In the genomic region with DNA sequence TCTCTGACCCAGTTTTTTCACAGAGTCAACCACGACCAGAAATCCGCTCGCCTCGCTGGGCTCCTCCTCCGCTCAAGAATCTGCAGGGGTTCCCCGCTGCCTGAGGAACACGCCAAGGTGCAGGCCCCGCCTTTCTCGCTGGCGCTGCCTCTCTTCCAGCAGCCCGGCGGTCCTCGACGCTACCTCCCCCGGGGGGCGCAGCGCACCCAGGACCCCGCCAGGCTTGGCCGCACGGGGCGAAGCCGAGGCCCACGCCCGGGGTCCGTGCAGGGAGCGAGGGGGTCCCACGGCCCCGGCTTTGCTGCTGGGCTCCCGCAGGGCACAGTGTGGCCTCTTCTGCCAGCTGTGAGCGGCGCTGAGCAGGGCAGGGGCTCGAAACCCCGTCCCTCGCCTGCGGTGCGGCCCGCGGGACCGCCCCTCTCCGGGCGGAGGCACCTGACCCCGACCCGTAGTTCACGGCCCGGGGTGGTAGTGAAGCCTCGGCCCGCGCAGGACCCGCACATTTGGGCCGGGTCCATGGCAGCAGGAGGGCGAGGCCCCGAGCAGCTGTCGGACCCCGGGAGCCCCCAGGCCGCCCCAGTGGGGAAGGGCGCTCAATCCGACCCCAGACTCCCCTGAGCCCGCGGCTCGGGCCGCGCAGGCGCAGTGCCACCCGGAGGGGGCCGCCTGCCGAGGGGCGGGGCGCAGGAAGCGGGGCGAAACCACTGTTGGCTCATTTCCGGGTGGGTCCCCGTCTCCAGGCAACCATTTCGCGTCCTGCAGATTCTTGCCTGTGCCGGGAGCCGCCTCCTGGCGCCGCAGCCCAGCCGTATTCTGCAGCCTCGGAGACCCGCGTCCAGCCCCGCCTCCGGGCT, we compare ENCODE assay signal across 8 cellular contexts. TPM values are rescaled to one million over a fixed set of nuclear protein-coding genes. Genes with fewer than 3 reads are reported as not detected.
DNase-seq lines count a peak whose midpoint lies in the region; ATAC-seq and TF ChIP-seq lines count a peak whose summit lies in the region.

No MANE protein-coding gene starts in this region.

- intact Hi-C loops in activated T-helper 2 cell treated with anti-CD3 and anti-CD28 coated beads, Interferon-gamma antibody, Interleukin-2, Interleukin-4, amounts not matched to agents 10 μg/mL and 5 μg/mL and 100 μg/mL, durations not matched to agents 14 hours and 24 hours and 36 hours (cut with micrococcal nuclease), result loop anchor here (10.0 kb wide), 2 partner anchors 98 to 228 kb away; a partner anchor contains a TSS

- H3K9me2 ChIP-seq in GM23338 (ENCODE audit: insufficient read depth), result no peaks in the 10 kb centered on the region

- no peak overlapping the region for H3K27ac Mint-ChIP-seq in GM23338
- H3K27ac Mint-ChIP-seq in activated T-helper 2 cell treated with anti-CD3 and anti-CD28 coated beads, Interferon-gamma antibody, Interleukin-2, Interleukin-4, amounts not matched to agents 10 μg/mL and 5 μg/mL and 100 μg/mL, durations not matched to agents 14 hours and 24 hours and 36 hours, result peak overlapping the region; percentile 88
- peak overlapping the region in 2 of 3 experiments; percentile 55 to 76 for H3K27ac Mint-ChIP-seq in nephron

- peaks cover 2% of the 10 kb centered on the region; the same call in 1 of the 3 replicates for H3K4me1 Mint-ChIP-seq in GM23338
- no peaks in the 10 kb centered on the region for H3K4me1 Mint-ChIP-seq in activated T-helper 2 cell treated with anti-CD3 and anti-CD28 coated beads, Interferon-gamma antibody, Interleukin-2, Interleukin-4, amounts not matched to agents 10 μg/mL and 5 μg/mL and 100 μg/mL, durations not matched to agents 14 hours and 24 hours and 36 hours (ENCODE audit: low read depth)
- H3K4me1 Mint-ChIP-seq in nephron, result peaks cover 5% of the 10 kb centered on the region

- 0 out of 3 replicates have a peak, but pooled peaks cover 2% of the 10 kb centered on the region for H3K36me3 Mint-ChIP-seq in GM23338 (ENCODE audit: low read depth)
- H3K36me3 Mint-ChIP-seq in activated T-helper 2 cell treated with anti-CD3 and anti-CD28 coated beads, Interferon-gamma antibody, Interleukin-2, Interleukin-4, amounts not matched to agents 10 μg/mL and 5 μg/mL and 100 μg/mL, durations not matched to agents 14 hours and 24 hours and 36 hours (ENCODE audit: low read depth), result no peaks in the 10 kb centered on the region
- H3K36me3 Mint-ChIP-seq in nephron (ENCODE audit: low read depth), result peaks cover 2% of the 10 kb centered on the region

- DNase-seq in Daoy (ENCODE audit: low read depth) (peak; percentile 95), GM23338 (ENCODE audit: low spot score) (peak; percentile 95), LNCaP clone FGC (ENCODE audit: low read depth) (no peak), RPMI8226 (peak; percentile 96), fibroblast of the aortic adventitia (ENCODE audit: low read depth) (peak; percentile 87)
- DNase-seq in activated T-helper 2 cell treated with anti-CD3 and anti-CD28 coated beads, Interferon-gamma antibody, Interleukin-2, Interleukin-4, amounts not matched to agents 10 μg/mL and 5 μg/mL and 100 μg/mL, durations not matched to agents 14 hours and 24 hours and 36 hours (ENCODE audit: low spot score), result peak; percentile 92
- DNase-seq in stimulated activated naive CD4-positive, alpha-beta T cell treated with Interleukin-2 at 50 U/mL for 16 hours (lab: John Stamatoyannopoulos, UW), result peak; percentile 93

- H3K4me1 ChIP-seq in GM23338 (ENCODE audit: insufficient read depth), result no peaks in the 10 kb centered on the region; the same call in 1 of the 2 replicates

- no peak overlapping the region for H3K27ac ChIP-seq in GM23338 (ENCODE audit: low read depth)

- H3K9me3 Mint-ChIP-seq in GM23338, result peaks cover 27% of the 10 kb centered on the region
- peaks cover 16% of the 10 kb centered on the region for H3K9me3 Mint-ChIP-seq in activated T-helper 2 cell treated with anti-CD3 and anti-CD28 coated beads, Interferon-gamma antibody, Interleukin-2, Interleukin-4, amounts not matched to agents 10 μg/mL and 5 μg/mL and 100 μg/mL, durations not matched to agents 14 hours and 24 hours and 36 hours
- H3K9me3 Mint-ChIP-seq in nephron, result peaks cover 13% of the 10 kb centered on the region

- peaks cover 11% of the 10 kb centered on the region for H3K27me3 Mint-ChIP-seq in GM23338 (ENCODE audit: insufficient read depth, low read depth, poor library complexity)
- H3K27me3 Mint-ChIP-seq in activated T-helper 2 cell treated with anti-CD3 and anti-CD28 coated beads, Interferon-gamma antibody, Interleukin-2, Interleukin-4, amounts not matched to agents 10 μg/mL and 5 μg/mL and 100 μg/mL, durations not matched to agents 14 hours and 24 hours and 36 hours (ENCODE audit: low read depth), result no peaks in the 10 kb centered on the region
- H3K27me3 Mint-ChIP-seq in nephron (ENCODE audit: low read depth), result peaks cover 12% of the 10 kb centered on the region

- H3K36me3 ChIP-seq in GM23338 (ENCODE audit: insufficient read depth), result no peaks in the 10 kb centered on the region

- peak overlapping the region; percentile 95 for H2AFZ ChIP-seq in GM23338

- H3K27me3 ChIP-seq in GM23338 (ENCODE audit: insufficient read depth), result peaks cover 15% of the 10 kb centered on the region

- no peaks in the 10 kb centered on the region for H3K79me2 ChIP-seq in GM23338 (replicated peaks; ENCODE audit: insufficient read depth)

- TF ChIP-seq CTCF in GM23338 (conservative IDR thresholded peaks at IDR 0.05; ENCODE audit: low read depth in 2 of 2), result no peak
- TF ChIP-seq CTCF in LNCaP clone FGC (IDR thresholded peaks at IDR 0.05; ENCODE audit: control insufficient read depth, extremely low read depth, insufficient read depth), result no peak
- peak; percentile 17 for TF ChIP-seq CTCF in fibroblast of the aortic adventitia (IDR thresholded peaks at IDR 0.05; ENCODE audit: insufficient read depth, low read length)
- TF ChIP-seq CTCF in nephron (IDR thresholded peaks at IDR 0.05; ENCODE audit: unreplicated experiment in 3 of 3), result no peak

- peak overlapping the region; percentile 82 for H3K4me3 ChIP-seq in GM23338
- H3K4me3 ChIP-seq in LNCaP clone FGC (ENCODE audit: low read depth, low read length), result peak overlapping the region; percentile 67
- H3K4me3 ChIP-seq in fibroblast of the aortic adventitia (ENCODE audit: low read depth, low read length), result peak overlapping the region; percentile 89

- 0 out of 2 replicates have a peak, but pooled peaks cover 2% of the 10 kb centered on the region for H4K20me1 ChIP-seq in GM23338 (replicated peaks; ENCODE audit: insufficient read depth)

- H3F3A ChIP-seq in GM23338 (replicated peaks; ENCODE audit: low read depth), result no peaks in the 10 kb centered on the region

- peak overlapping the region; percentile 89 for H3K4me2 ChIP-seq in GM23338

- H3K4me3 Mint-ChIP-seq in GM23338 (peak overlapping the region; percentile 80), nephron (peak overlapping the region; percentile 89 to 91 (median 89))
- H3K4me3 Mint-ChIP-seq in activated T-helper 2 cell treated with anti-CD3 and anti-CD28 coated beads, Interferon-gamma antibody, Interleukin-2, Interleukin-4, amounts not matched to agents 10 μg/mL and 5 μg/mL and 100 μg/mL, durations not matched to agents 14 hours and 24 hours and 36 hours (ENCODE audit: low read depth), result peak overlapping the region; percentile 85

- ATAC-seq in GM23338, result peak; percentile 85

TF ChIP-seq in GM23338, 12 proteins besides CTCF, POLR2A, EP300 and RAD21:
- TF ChIP-seq EZH2 (IDR thresholded peaks at IDR 0.05; ENCODE audit: low read depth, unreplicated experiment) (no peak), STAT1 (IDR thresholded peaks at IDR 0.05; ENCODE audit: unreplicated experiment) (no peak), POLR2AphosphoS5 (IDR thresholded peaks at IDR 0.05; ENCODE audit: low read depth) (peak; percentile 80)

RNA-seq across cellular contexts. Expression of a gene that starts 10.0 kb away (rescaled TPM):
- total RNA-seq in Daoy (2014; rRNA removed; shearing (Covaris generic)), result not detected in 2 replicates
- 0.43 and 0.90 TPM in 2 replicates for total RNA-seq in GM23338 (2014; rRNA removed; shearing (Covaris generic))
- 0.57 and 0.71 TPM in 2 replicates for polyA plus RNA-seq in GM23338 (2016; fragmentation: Nextera tagmentation; extraction: Ambion mirVana)
- 0.73 and 1.2 TPM in 2 replicates for total RNA-seq in activated T-helper 2 cell treated with anti-CD3 and anti-CD28 coated beads, Interferon-gamma antibody, Interleukin-2, Interleukin-4, amounts not matched to agents 10 μg/mL and 5 μg/mL and 100 μg/mL, durations not matched to agents 14 hours and 24 hours and 36 hours
- not detected in 2 replicates for total RNA-seq in fibroblast of the aortic adventitia (ENCODE audit: low replicate concordance)

RNA-seq across cellular contexts. Expression of a gene that starts 56.2 kb away (rescaled TPM):
- total RNA-seq in Daoy (2014; rRNA removed; shearing (Covaris generic)), result 13.0 and 20.6 TPM in 2 replicates
- total RNA-seq in GM23338 (2014; rRNA removed; shearing (Covaris generic)), result 35.1 and 44.0 TPM in 2 replicates
- 25.5 and 25.6 TPM in 2 replicates for polyA plus RNA-seq in GM23338 (2016; fragmentation: Nextera tagmentation; extraction: Ambion mirVana)
- 26.5 and 28.4 TPM in 2 replicates for total RNA-seq in activated T-helper 2 cell treated with anti-CD3 and anti-CD28 coated beads, Interferon-gamma antibody, Interleukin-2, Interleukin-4, amounts not matched to agents 10 μg/mL and 5 μg/mL and 100 μg/mL, durations not matched to agents 14 hours and 24 hours and 36 hours
- total RNA-seq in fibroblast of the aortic adventitia (ENCODE audit: low replicate concordance), result 15.5 and 23.0 TPM in 2 replicates
